8 cellular contexts compared by ENCODE assay signal in the genomic region with DNA sequence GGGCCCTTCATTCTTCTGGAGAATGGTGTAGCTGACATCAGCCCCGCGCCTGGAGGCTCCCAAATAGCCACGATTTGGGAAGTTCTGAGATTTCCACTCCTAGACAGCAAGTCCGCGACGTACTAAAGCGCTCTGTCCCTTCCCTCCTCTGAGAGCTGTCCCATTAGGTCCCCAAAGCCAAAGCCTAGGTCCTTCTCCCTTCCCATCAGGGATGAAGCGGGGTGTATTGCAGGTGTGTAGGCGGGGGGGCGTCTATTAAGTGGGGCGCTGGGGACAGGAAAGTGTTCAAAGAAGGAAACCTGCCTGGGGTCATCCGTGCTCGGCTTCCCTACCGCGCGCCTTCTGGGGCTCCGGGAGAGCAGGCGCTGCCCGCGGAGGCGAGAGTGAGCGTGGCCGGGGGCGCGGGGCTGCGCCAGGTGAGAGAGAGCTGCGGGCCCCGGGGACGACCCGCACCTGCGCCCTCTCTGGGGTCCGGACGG. TPM values are rescaled to one million over a fixed set of nuclear protein-coding genes. Genes with fewer than 3 reads are reported as not detected.
DNase-seq lines count a peak whose midpoint lies in the region; ATAC-seq lines count a peak whose summit lies in the region.

No MANE protein-coding gene starts in this region.

- H3K4me1 ChIP-seq in iPS-18a (ENCODE audit: control insufficient read depth, low read depth, low read length) (peaks cover 10% of the 10 kb centered on the region), stomach smooth muscle (ENCODE audit: control insufficient read depth, insufficient read depth, low read length) (peaks cover 7% of the 10 kb centered on the region)

- H3K27me3 ChIP-seq in iPS-18a (ENCODE audit: control insufficient read depth, insufficient read depth, low read length) (peaks cover 47% of the 10 kb centered on the region), stomach smooth muscle (ENCODE audit: control insufficient read depth in 1 of 2, insufficient read depth in 2 of 2, low read length in 2 of 2) (peaks cover 7 to 23% of the 10 kb centered on the region in 2 donors)

- no peaks in the 10 kb centered on the region for H3K9me3 ChIP-seq in iPS-18a (ENCODE audit: control insufficient read depth, low read depth, low read length)
- H3K9me3 ChIP-seq in stomach smooth muscle (ENCODE audit: control insufficient read depth in 2 of 2, low read length in 2 of 2), result no peaks in the 10 kb centered on the region

- ATAC-seq in activated T-cell treated with anti-CD3 and anti-CD28 coated beads, Interleukin-2, amount 50 U/mL, for 4 hours, result no peak
- ATAC-seq in HG02763 (IDR thresholded peaks at IDR 0.05; ENCODE audit: unreplicated experiment) (no peak), GM21515 (IDR thresholded peaks at IDR 0.05; ENCODE audit: unreplicated experiment) (no peak)

- H3K9ac ChIP-seq in iPS-18a (ENCODE audit: low read length) (no peak overlapping the region), stomach smooth muscle (ENCODE audit: low read length in 2 of 2) (no peak overlapping the region)

- H3K36me3 Mint-ChIP-seq in activated T-cell treated with anti-CD3 and anti-CD28 coated beads, Interleukin-2, amount 50 U/mL, for 4 hours (ENCODE audit: insufficient read depth), result no peaks in the 10 kb centered on the region
- no peaks in the 10 kb centered on the region for H3K36me3 Mint-ChIP-seq in activated T-helper 1 cell treated with anti-CD3 and anti-CD28 coated beads, Interleukin-12 subunit alpha, Interleukin-12 subunit beta, Interleukin-2, Interleukin-4 antibody, amounts not matched to agents 30 ng/mL and 10 ng/mL and 1 ng/mL, durations not matched to agents 14 hours and 24 hours and 36 hours (ENCODE audit: low read depth)

- no peaks in the 10 kb centered on the region for H3K36me3 ChIP-seq in iPS-18a (ENCODE audit: control insufficient read depth, low read depth, low read length)
- no peaks in the 10 kb centered on the region for H3K36me3 ChIP-seq in stomach smooth muscle (ENCODE audit: control insufficient read depth in 2 of 2, insufficient read depth in 2 of 2, low read length in 2 of 2)

- DNase-seq in activated T-cell treated with anti-CD3 and anti-CD28 coated beads, Interleukin-2, amount 50 U/mL, for 4 hours, result no peak
- DNase-seq in activated T-cell treated with anti-CD3 and anti-CD28 coated beads for 4 hours (no peak), NCI-H1694 (lab: John Stamatoyannopoulos, UW) (no peak)
- DNase-seq in activated T-helper 1 cell treated with anti-CD3 and anti-CD28 coated beads, Interleukin-12 subunit alpha, Interleukin-12 subunit beta, Interleukin-2, Interleukin-4 antibody, amounts not matched to agents 30 ng/mL and 10 ng/mL and 1 ng/mL, durations not matched to agents 14 hours and 24 hours and 36 hours (ENCODE audit: low spot score), result no peak

- H3K4me3 Mint-ChIP-seq in activated T-cell treated with anti-CD3 and anti-CD28 coated beads, Interleukin-2, amount 50 U/mL, for 4 hours, result peak overlapping the region; percentile 58
- peak overlapping the region; percentile 11 for H3K4me3 Mint-ChIP-seq in activated T-helper 1 cell treated with anti-CD3 and anti-CD28 coated beads, Interleukin-12 subunit alpha, Interleukin-12 subunit beta, Interleukin-2, Interleukin-4 antibody, amounts not matched to agents 30 ng/mL and 10 ng/mL and 1 ng/mL, durations not matched to agents 14 hours and 24 hours and 36 hours

- no peak overlapping the region for H3K27ac Mint-ChIP-seq in activated T-helper 1 cell treated with anti-CD3 and anti-CD28 coated beads, Interleukin-12 subunit alpha, Interleukin-12 subunit beta, Interleukin-2, Interleukin-4 antibody, amounts not matched to agents 30 ng/mL and 10 ng/mL and 1 ng/mL, durations not matched to agents 14 hours and 24 hours and 36 hours

- peaks cover 11% of the 10 kb centered on the region for H3K4me1 Mint-ChIP-seq in activated T-cell treated with anti-CD3 and anti-CD28 coated beads, Interleukin-2, amount 50 U/mL, for 4 hours (ENCODE audit: low read depth)
- peaks cover 23% of the 10 kb centered on the region for H3K4me1 Mint-ChIP-seq in activated T-helper 1 cell treated with anti-CD3 and anti-CD28 coated beads, Interleukin-12 subunit alpha, Interleukin-12 subunit beta, Interleukin-2, Interleukin-4 antibody, amounts not matched to agents 30 ng/mL and 10 ng/mL and 1 ng/mL, durations not matched to agents 14 hours and 24 hours and 36 hours (ENCODE audit: low read depth)

- H3K4me3 ChIP-seq in iPS-18a (ENCODE audit: low read length) (peak overlapping the region; percentile 57), stomach smooth muscle (ENCODE audit: low read length in 2 of 2) (peak overlapping the region; percentile 64 to 78)

- H3K27me3 Mint-ChIP-seq in activated T-cell treated with anti-CD3 and anti-CD28 coated beads, Interleukin-2, amount 50 U/mL, for 4 hours (ENCODE audit: low read depth), result peaks cover 56% of the 10 kb centered on the region
- H3K27me3 Mint-ChIP-seq in activated T-helper 1 cell treated with anti-CD3 and anti-CD28 coated beads, Interleukin-12 subunit alpha, Interleukin-12 subunit beta, Interleukin-2, Interleukin-4 antibody, amounts not matched to agents 30 ng/mL and 10 ng/mL and 1 ng/mL, durations not matched to agents 14 hours and 24 hours and 36 hours (ENCODE audit: insufficient read depth), result peaks cover 56% of the 10 kb centered on the region

- intact Hi-C loops in activated T-helper 1 cell treated with anti-CD3 and anti-CD28 coated beads, Interleukin-12 subunit alpha, Interleukin-12 subunit beta, Interleukin-2, Interleukin-4 antibody, amounts not matched to agents 30 ng/mL and 10 ng/mL and 1 ng/mL, durations not matched to agents 14 hours and 24 hours and 36 hours (cut with micrococcal nuclease), result no loop called here

- no peak overlapping the region for H3K27ac ChIP-seq in iPS-18a (ENCODE audit: low read length)
- H3K27ac ChIP-seq in stomach smooth muscle (ENCODE audit: low read length), result no peak overlapping the region

- H3K9me3 Mint-ChIP-seq in activated T-cell treated with anti-CD3 and anti-CD28 coated beads, Interleukin-2, amount 50 U/mL, for 4 hours, result peaks cover 6% of the 10 kb centered on the region
- no peaks in the 10 kb centered on the region for H3K9me3 Mint-ChIP-seq in activated T-helper 1 cell treated with anti-CD3 and anti-CD28 coated beads, Interleukin-12 subunit alpha, Interleukin-12 subunit beta, Interleukin-2, Interleukin-4 antibody, amounts not matched to agents 30 ng/mL and 10 ng/mL and 1 ng/mL, durations not matched to agents 14 hours and 24 hours and 36 hours

RNA-seq across cellular contexts. Expression of gene MOXD1, which starts 0.6 kb away (rescaled TPM):
- not detected for total RNA-seq in activated T-cell treated with anti-CD3 and anti-CD28 coated beads, Interleukin-2, amount 50 U/mL, for 4 hours
- total RNA-seq in activated T-helper 1 cell treated with anti-CD3 and anti-CD28 coated beads, Interleukin-12 subunit alpha, Interleukin-12 subunit beta, Interleukin-2, Interleukin-4 antibody, amounts not matched to agents 30 ng/mL and 10 ng/mL and 1 ng/mL, durations not matched to agents 14 hours and 24 hours and 36 hours, result 0.27 and 0.29 TPM in 2 replicates
